In genomic region chr7:73829921-73830617, GRCh38 we compare ENCODE assay signal across 12 cellular contexts. TPM values are rescaled to one million over a fixed set of nuclear protein-coding genes. Genes with fewer than 3 reads are reported as not detected.
DNase-seq lines count a peak whose midpoint lies in the region; ATAC-seq and TF ChIP-seq lines count a peak whose summit lies in the region.
"Had no signal": no experiment of that assay in that cellular context is flagged by ENCODE, and none has a peak within 500 bp of the region (broad histone marks: within the 10 kb centered on the region; RNA-seq: fewer than 3 reads in every experiment).

No MANE protein-coding gene starts in this region.

- H3K9ac ChIP-seq in SK-N-SH (no peak overlapping the region), mesendoderm (ENCODE audit: low read length) (peak overlapping the region; percentile 44)

- H2AFZ ChIP-seq in SK-N-SH (ENCODE audit: low read depth) = no peak overlapping the region

- no peaks in the 10 kb centered on the region for H3K9me2 ChIP-seq in SK-N-SH

- no peak overlapping the region for H3K4me2 ChIP-seq in SK-N-SH
- no peak overlapping the region for H3K4me2 ChIP-seq in mesendoderm (ENCODE audit: low read length)

- no peak overlapping the region for H3K4ac ChIP-seq in mesendoderm (ENCODE audit: low read depth, low read length)

- ATAC-seq in SK-N-SH treated with all-trans-retinoic acid at 6 μM for 48 hours (no peak), GM18861 (IDR thresholded peaks at IDR 0.05; ENCODE audit: unreplicated experiment) (no peak), HG02588 (IDR thresholded peaks at IDR 0.05; ENCODE audit: unreplicated experiment) (no peak)
- ATAC-seq: activated T-cell treated with anti-CD3 and anti-CD28 coated beads, Interleukin-2, amount 50 U/mL, for 4 hours had no signal

- TF ChIP-seq CTCF in SK-N-SH (IDR thresholded peaks at IDR 0.05) (peak; percentile 36; the same call in 1 of the 2 replicates), breast epithelium (IDR thresholded peaks at IDR 0.05) (no peak)

- no peaks in the 10 kb centered on the region for H3K79me2 ChIP-seq in SK-N-SH (ENCODE audit: insufficient read depth)
- no peaks in the 10 kb centered on the region for H3K79me2 ChIP-seq in mesendoderm (ENCODE audit: control insufficient read depth, insufficient read depth, low read length)

- H2AK5ac ChIP-seq in mesendoderm (ENCODE audit: low read length) = peak overlapping the region; percentile 18

- peaks cover 19 to 54% of the 10 kb centered on the region in 2 experiments for H3K4me1 ChIP-seq in SK-N-SH (ENCODE audit: control insufficient read depth in 1 of 2, insufficient read depth in 2 of 2, low read depth in 1 of 2, low read length in 1 of 2)
- H3K4me1 ChIP-seq in breast epithelium = peaks cover 3 to 16% of the 10 kb centered on the region in 2 donors
- peaks cover 19% of the 10 kb centered on the region for H3K4me1 ChIP-seq in mesendoderm (ENCODE audit: control insufficient read depth, low read depth, low read length)
- no peaks in the 10 kb centered on the region for H3K4me1 ChIP-seq in urinary bladder (ENCODE audit: insufficient read depth)

- no peak overlapping the region for H3K18ac ChIP-seq in mesendoderm (ENCODE audit: low read length)

- H3K79me1 ChIP-seq in mesendoderm (ENCODE audit: low read length) = no peaks in the 10 kb centered on the region

- H2BK5ac ChIP-seq in mesendoderm (ENCODE audit: low read length) = peak overlapping the region; percentile 11

- peaks cover 17% of the 10 kb centered on the region for H3F3A ChIP-seq in SK-N-SH (replicated peaks; ENCODE audit: insufficient read depth)

- intact Hi-C loops in breast epithelium (cut with DNase I; ENCODE audit: low total_unique reads) = no loop called here
- intact Hi-C loops in cardiac septum (cut with DNase I) = no loop called here

- H3K27ac ChIP-seq in SK-N-SH (ENCODE audit: low read depth in 2 of 2, low read length in 1 of 2) = no peak overlapping the region; a peak in 1 of 4 replicates
- peak overlapping the region; percentile 95 for H3K27ac ChIP-seq in breast epithelium
- H3K27ac ChIP-seq in mesendoderm (ENCODE audit: low read depth, low read length) = no peak overlapping the region
- peak overlapping the region; percentile 51 for H3K27ac ChIP-seq in urinary bladder (ENCODE audit: low read depth)
- H3K27ac ChIP-seq: right atrium auricular region had no signal

- TF ChIP-seq RAD21 in SK-N-SH (IDR thresholded peaks at IDR 0.05; ENCODE audit: low read length) = no peak

- WGBS in SK-N-SH (ENCODE audit: low lambda C conversion rate) = 89% methylated on average over 13 of the region's 13 CpGs
- WGBS in mesendoderm (ENCODE audit: extremely low coverage, insufficient coverage, low lambda C conversion rate) = no CpG with 5 or more reads among the region's 13 CpGs
- 64% methylated on average over 13 of the region's 13 CpGs for WGBS in urinary bladder

- no peak overlapping the region for H2BK120ac ChIP-seq in mesendoderm (ENCODE audit: low read depth, low read length)

- H2BK15ac ChIP-seq in mesendoderm (replicated peaks; ENCODE audit: low read depth) = no peak overlapping the region

- H4K5ac ChIP-seq in mesendoderm (ENCODE audit: low read length) = no peak overlapping the region

- H3K27me3 ChIP-seq in SK-N-SH (ENCODE audit: insufficient read depth) (no peaks in the 10 kb centered on the region), breast epithelium (no peaks in the 10 kb centered on the region), mesendoderm (ENCODE audit: insufficient read depth, low read length, poor library complexity) (no peaks in the 10 kb centered on the region)
- H3K27me3 ChIP-seq: right atrium auricular region had no signal

- H3K4me3 ChIP-seq in SK-N-SH (ENCODE audit: low read depth in 2 of 2, low read length in 1 of 2) (no peak overlapping the region), breast epithelium (peak overlapping the region in 2 of 3 donors; percentile 64 to 65), mesendoderm (ENCODE audit: low read length) (no peak overlapping the region), urinary bladder (ENCODE audit: low read depth, low read length) (no peak overlapping the region)
- H3K4me3 ChIP-seq: right atrium auricular region had no signal

- H3K23ac ChIP-seq in mesendoderm (ENCODE audit: low read length) = peak overlapping the region; percentile 39

- no peaks in the 10 kb centered on the region for H3K36me3 ChIP-seq in SK-N-SH (replicated peaks in 1 of 2; ENCODE audit: control insufficient read depth in 1 of 2, insufficient read depth in 2 of 2, low read length in 1 of 2)
- H3K36me3 ChIP-seq in breast epithelium = no peaks in the 10 kb centered on the region
- H3K36me3 ChIP-seq in mesendoderm (ENCODE audit: control insufficient read depth, insufficient read depth, low read length) = no peaks in the 10 kb centered on the region
- H3K36me3 ChIP-seq in urinary bladder (ENCODE audit: insufficient read depth) = no peaks in the 10 kb centered on the region
- H3K36me3 ChIP-seq: right atrium auricular region had no signal

- H3K9me3 ChIP-seq in SK-N-SH (no peaks in the 10 kb centered on the region), breast epithelium (no peaks in the 10 kb centered on the region)
- H3K9me3 ChIP-seq: right atrium auricular region had no signal

- POLR2A ChIA-PET in SK-N-SH (lab: Yijun Ruan, JAX) = interaction anchor here (0.6 to 1.7 kb wide), 2 partner anchors 7 to 10 kb away, joined by 3 read pairs; no protein-coding TSS in a partner anchor

- TF ChIP-seq EP300 in SK-N-SH (IDR thresholded peaks at IDR 0.05; ENCODE audit: borderline replicate concordance in 1 of 2, low read depth in 1 of 2, low read length in 1 of 2) = no peak

- H4K20me1 ChIP-seq in SK-N-SH (ENCODE audit: insufficient read depth) = no peaks in the 10 kb centered on the region

- no peak for DNase-seq in SK-N-SH
- DNase-seq in breast epithelium (ENCODE audit: low spot score in 2 of 2) = no peak
- DNase-seq in mesendoderm = no peak
- DNase-seq in cardiac septum (ENCODE audit: low spot score) = no peak
- DNase-seq: activated T-cell treated with anti-CD3 and anti-CD28 coated beads, Interleukin-2, amount 50 U/mL, for 4 hours; NCI-H146 had no signal

- no peak for TF ChIP-seq POLR2A in breast epithelium (IDR thresholded peaks at IDR 0.05)

- H3K56ac ChIP-seq in mesendoderm (ENCODE audit: low read length) = peak overlapping the region; percentile 71

- CTCF ChIA-PET in SK-N-SH (lab: Yijun Ruan, JAX) = interaction anchor here (0.9 to 6.3 kb wide), 6 partner anchors 11 to 376 kb away, joined by 3 to 44 read pairs (median 6); partner anchors contain the start of gene METTL27

- H4K8ac ChIP-seq in mesendoderm (ENCODE audit: low read depth, low read length) = no peak overlapping the region

TF ChIP-seq in SK-N-SH, 30 proteins besides CTCF, POLR2A, EP300 and RAD21 (continues in another document):
- TF ChIP-seq MXI1 (IDR thresholded peaks at IDR 0.05; ENCODE audit: low read depth, low read length) (no peak), FOSL2 (IDR thresholded peaks at IDR 0.05; ENCODE audit: borderline replicate concordance, low read depth) (no peak), USF1 (IDR thresholded peaks at IDR 0.05; ENCODE audit: borderline replicate concordance, low read depth) (no peak)

TF ChIP-seq in SK-N-SH treated with all-trans-retinoic acid at 6 μM for 48 hours, 23 proteins besides CTCF, POLR2A, EP300 and RAD21 (continues in another document):
- TF ChIP-seq CSDC2 (CRISPR knock-in tag; IDR thresholded peaks at IDR 0.05) = no peak
- no peak for TF ChIP-seq ZNF70 (CRISPR knock-in tag; IDR thresholded peaks at IDR 0.05)
- no peak for TF ChIP-seq ZFP3 (CRISPR knock-in tag; IDR thresholded peaks at IDR 0.05)
- TF ChIP-seq ESRRG (CRISPR knock-in tag; IDR thresholded peaks at IDR 0.05) = no peak
- no peak for TF ChIP-seq GLIS3 (CRISPR knock-in tag; IDR thresholded peaks at IDR 0.05)
- TF ChIP-seq ISL1 (CRISPR knock-in tag; IDR thresholded peaks at IDR 0.05) = no peak
- TF ChIP-seq ARNTL (CRISPR knock-in tag; IDR thresholded peaks at IDR 0.05; ENCODE audit: borderline replicate concordance, low read depth) = no peak
- no peak for TF ChIP-seq OSR1 (CRISPR knock-in tag; IDR thresholded peaks at IDR 0.05)
- no peak for TF ChIP-seq RARB (CRISPR knock-in tag; IDR thresholded peaks at IDR 0.05)
- TF ChIP-seq ZNF565 (CRISPR knock-in tag; conservative IDR thresholded peaks at IDR 0.05; ENCODE audit: low read depth) = no peak

RNA-seq across cellular contexts. Expression of gene CLDN4, which starts 0.7 kb away (rescaled TPM):
- polyA plus RNA-seq in SK-N-SH (2012; rRNA removed) = 4.6 and 5.9 TPM in 2 replicates
- 1.9 and 3.1 TPM in 2 replicates for polyA plus RNA-seq in SK-N-SH (2012; cell fraction: cytosol; rRNA removed)
- polyA plus RNA-seq in SK-N-SH (2012; cell fraction: nucleus; rRNA removed) = 6.3 and 6.7 TPM in 2 replicates
- total RNA-seq in breast epithelium = 100 to 1,000 TPM in 2 of 3 donors, 1 to 10 TPM in 1; 3.8 to 379 (median 143) TPM
- polyA plus RNA-seq in mesendoderm (2013, experiment 1 of 2) = 12.6 TPM
- 12.9 TPM for polyA plus RNA-seq in mesendoderm (2013, experiment 2 of 2)
- total RNA-seq in urinary bladder = 51.4 TPM
- 127 TPM for polyA plus RNA-seq in urinary bladder
- total RNA-seq in cardiac septum = not detected

RNA-seq across cellular contexts. Expression of gene METTL27, which starts 12.2 kb away (rescaled TPM):
- 2.9 and 3.1 TPM in 2 replicates for polyA plus RNA-seq in SK-N-SH (2012; rRNA removed)
- polyA plus RNA-seq in SK-N-SH (2012; cell fraction: cytosol; rRNA removed) = 0.81 and 1.4 TPM in 2 replicates
- 7.3 and 10.0 TPM in 2 replicates for polyA plus RNA-seq in SK-N-SH (2012; cell fraction: nucleus; rRNA removed)
- total RNA-seq in breast epithelium = 10 to 100 TPM in 1 of 3 donors, 1 to 10 TPM in 2; 1.6 to 10.6 (median 7.0) TPM
- 1.6 TPM for polyA plus RNA-seq in mesendoderm (2013, experiment 1 of 2)
- 1.5 TPM for polyA plus RNA-seq in mesendoderm (2013, experiment 2 of 2)
- 2.9 TPM for total RNA-seq in urinary bladder
- polyA plus RNA-seq in urinary bladder = 1.0 TPM
- 0.35 TPM for total RNA-seq in cardiac septum

RNA-seq across cellular contexts. Expression of gene TMEM270, which starts 30.9 kb away (rescaled TPM):
- polyA plus RNA-seq in SK-N-SH (2012; rRNA removed) (0.71 and 0.96 TPM in 2 replicates), urinary bladder (0.09 TPM)
- 0.32 and 0.63 TPM in 2 replicates for polyA plus RNA-seq in SK-N-SH (2012; cell fraction: cytosol; rRNA removed)
- polyA plus RNA-seq in SK-N-SH (2012; cell fraction: nucleus; rRNA removed) = 0.17 and 0.54 TPM in 2 replicates
- total RNA-seq in breast epithelium (not detected), urinary bladder (not detected), cardiac septum (not detected)
- not detected for polyA plus RNA-seq in mesendoderm (2013, experiment 1 of 2)
- not detected for polyA plus RNA-seq in mesendoderm (2013, experiment 2 of 2)
- total RNA-seq: activated T-cell treated with anti-CD3 and anti-CD28 coated beads, Interleukin-2, amount 50 U/mL, for 4 hours; H7; right atrium auricular region had no signal

RNA-seq across cellular contexts. Expression of gene CLDN3, which starts 60.0 kb away (rescaled TPM):
- 0.05 and 0.08 TPM in 2 replicates for polyA plus RNA-seq in SK-N-SH (2012; rRNA removed)
- polyA plus RNA-seq in SK-N-SH (2012; cell fraction: cytosol; rRNA removed) = 0.07 TPM in 1 of 2 replicates, not detected in the other
- polyA plus RNA-seq in SK-N-SH (2012; cell fraction: nucleus; rRNA removed) = 0.07 TPM in 1 of 2 replicates, not detected in the other
- 100 to 1,000 TPM in 1 of 3 donors, 10 to 100 TPM in 1, not detected in 1; 81.6 to 137 TPM for total RNA-seq in breast epithelium
- polyA plus RNA-seq in mesendoderm (2013, experiment 1 of 2) = 1.6 TPM
- polyA plus RNA-seq in mesendoderm (2013, experiment 2 of 2) = 1.7 TPM
- total RNA-seq in urinary bladder = 0.21 TPM
- polyA plus RNA-seq in urinary bladder = 1.6 TPM
- total RNA-seq in cardiac septum = not detected
- total RNA-seq: right atrium auricular region had no signal

Comparison
In these comparisons a context has a peak if more than half of its experiments do, and no peak if none do; other contexts are left out.
1. H3K27ac ChIP-seq: peak in breast epithelium (2 of 2) and urinary bladder (single experiment); none in SK-N-SH (0 of 2) and mesendoderm (single experiment).
2. H3K4me3 ChIP-seq: peak in breast epithelium (2 of 3); none in SK-N-SH (0 of 2), mesendoderm (single experiment) and urinary bladder (single experiment).